1 cellular context compared by ENCODE assay signal in genomic region chr3:48788544-48789162, GRCh38.
TF ChIP-seq lines count a peak whose summit lies in the region.

No MANE protein-coding gene starts in this region.

TF ChIP-seq in K562, 482 proteins besides CTCF, POLR2A, EP300 and RAD21:
- TF ChIP-seq ELF1 (tag; IDR thresholded peaks at IDR 0.05) (peak; percentile 61), ZNF584 (CRISPR knock-in tag; IDR thresholded peaks at IDR 0.05; ENCODE audit: low read depth) (no peak)
